In genomic region chr11:3907590-3907989, GRCh38 we compare ENCODE assay signal across 17 cellular contexts. TPM values are rescaled to one million over a fixed set of nuclear protein-coding genes. Genes with fewer than 3 reads are reported as not detected.
DNase-seq lines count a peak whose midpoint lies in the region; ATAC-seq and TF ChIP-seq lines count a peak whose summit lies in the region.
"Had no signal": no experiment of that assay in that cellular context is flagged by ENCODE, and none has a peak within 500 bp of the region (broad histone marks: within the 10 kb centered on the region; RNA-seq: fewer than 3 reads in every experiment).

No MANE protein-coding gene starts in this region.

- in situ Hi-C loops in transverse colon (cut with MboI; ENCODE audit: low pct_ligation_motif_present in 1 of 4, low pct_unique_long_range_greater_than_20kb in 1 of 4, low sequenced_read_pairs in 3 of 4), result no loop called here

- TF ChIP-seq POLR2A in transverse colon (IDR thresholded peaks at IDR 0.05) (no peak), lower leg skin (IDR thresholded peaks at IDR 0.05) (no peak)

- peak overlapping the region; percentile 62 for H2AK5ac ChIP-seq in mesenchymal stem cell (ENCODE audit: low read length, severe bottlenecking)

- H3K79me1 ChIP-seq in mesenchymal stem cell (replicated peaks; ENCODE audit: low read length, poor library complexity, severe bottlenecking), result peaks cover 33% of the 10 kb centered on the region

- H3K4me2 ChIP-seq in mesenchymal stem cell (ENCODE audit: low read length, poor library complexity, severe bottlenecking), result no peak overlapping the region

- H3K9me3 Mint-ChIP-seq in CD4-positive, CD25-positive, alpha-beta regulatory T cell, result no peaks in the 10 kb centered on the region
- H3K9me3 Mint-ChIP-seq in activated T-helper 1 cell treated with anti-CD3 and anti-CD28 coated beads, Interleukin-12 subunit alpha, Interleukin-12 subunit beta, Interleukin-2, Interleukin-4 antibody, amounts not matched to agents 30 ng/mL and 10 ng/mL and 1 ng/mL, durations not matched to agents 14 hours and 24 hours and 36 hours, result no peaks in the 10 kb centered on the region
- H3K9me3 Mint-ChIP-seq: HFFc6 had no signal

- H3K9ac ChIP-seq in mesenchymal stem cell (ENCODE audit: low read length), result no peak overlapping the region

- ATAC-seq in CD4-positive, CD25-positive, alpha-beta regulatory T cell (ENCODE audit: low read depth in 2 of 2), result no peak
- ATAC-seq: pancreas had no signal

- no peak overlapping the region for H3K18ac ChIP-seq in mesenchymal stem cell (ENCODE audit: low read depth in 1 of 2, low read length in 2 of 2)

- H4K8ac ChIP-seq in mesenchymal stem cell (ENCODE audit: low read length), result peak overlapping the region; percentile 42

- no peak overlapping the region for H3K14ac ChIP-seq in mesenchymal stem cell (ENCODE audit: low read length in 2 of 2)

- H3K4me1 Mint-ChIP-seq in CD4-positive, CD25-positive, alpha-beta regulatory T cell, result peaks cover 49 to 81% (median 64%) of the 10 kb centered on the region in 4 donors
- peaks cover 56% of the 10 kb centered on the region for H3K4me1 Mint-ChIP-seq in activated T-helper 1 cell treated with anti-CD3 and anti-CD28 coated beads, Interleukin-12 subunit alpha, Interleukin-12 subunit beta, Interleukin-2, Interleukin-4 antibody, amounts not matched to agents 30 ng/mL and 10 ng/mL and 1 ng/mL, durations not matched to agents 14 hours and 24 hours and 36 hours (ENCODE audit: low read depth)

- intact Hi-C loops in activated T-helper 1 cell treated with anti-CD3 and anti-CD28 coated beads, Interleukin-12 subunit alpha, Interleukin-12 subunit beta, Interleukin-2, Interleukin-4 antibody, amounts not matched to agents 30 ng/mL and 10 ng/mL and 1 ng/mL, durations not matched to agents 14 hours and 24 hours and 36 hours (cut with micrococcal nuclease), result no loop called here
- intact Hi-C loops in transverse colon (cut with DNase I; ENCODE audit: low total_unique reads), result no loop called here
- intact Hi-C loops in lower leg skin (cut with DNase I; ENCODE audit: low total_unique reads), result no loop called here

- H3K23ac ChIP-seq in mesenchymal stem cell (ENCODE audit: low read length in 2 of 2), result no peak overlapping the region

- peak overlapping the region; percentile 36 to 89 (median 55) for H3K27ac Mint-ChIP-seq in CD4-positive, CD25-positive, alpha-beta regulatory T cell
- peak overlapping the region; percentile 45 for H3K27ac Mint-ChIP-seq in activated T-helper 1 cell treated with anti-CD3 and anti-CD28 coated beads, Interleukin-12 subunit alpha, Interleukin-12 subunit beta, Interleukin-2, Interleukin-4 antibody, amounts not matched to agents 30 ng/mL and 10 ng/mL and 1 ng/mL, durations not matched to agents 14 hours and 24 hours and 36 hours
- H3K27ac Mint-ChIP-seq: HFFc6 had no signal

- H3K27me3 Mint-ChIP-seq in CD4-positive, CD25-positive, alpha-beta regulatory T cell, result no peaks in the 10 kb centered on the region
- no peaks in the 10 kb centered on the region for H3K27me3 Mint-ChIP-seq in activated T-helper 1 cell treated with anti-CD3 and anti-CD28 coated beads, Interleukin-12 subunit alpha, Interleukin-12 subunit beta, Interleukin-2, Interleukin-4 antibody, amounts not matched to agents 30 ng/mL and 10 ng/mL and 1 ng/mL, durations not matched to agents 14 hours and 24 hours and 36 hours (ENCODE audit: insufficient read depth)

- no peak overlapping the region for H2BK15ac ChIP-seq in mesenchymal stem cell (ENCODE audit: low read depth, poor library complexity, severe bottlenecking)

- no peaks in the 10 kb centered on the region for H3K9me3 ChIP-seq in CD4-positive, CD25-positive, alpha-beta regulatory T cell (ENCODE audit: control insufficient read depth in 2 of 2, low read length in 2 of 2)
- H3K9me3 ChIP-seq in mesenchymal stem cell (ENCODE audit: control insufficient read depth, low read length), result no peaks in the 10 kb centered on the region
- H3K9me3 ChIP-seq in transverse colon, result no peaks in the 10 kb centered on the region
- no peaks in the 10 kb centered on the region for H3K9me3 ChIP-seq in MG63
- H3K9me3 ChIP-seq: pancreas had no signal

- H3K27ac ChIP-seq in CD4-positive, CD25-positive, alpha-beta regulatory T cell (ENCODE audit: insufficient read depth, low read length, poor library complexity, severe bottlenecking), result no peak overlapping the region
- H3K27ac ChIP-seq in mesenchymal stem cell (ENCODE audit: low read length, poor library complexity, severe bottlenecking) (peak overlapping the region; percentile 7), transverse colon (no peak overlapping the region)
- H3K27ac ChIP-seq: pancreas had no signal

- peak overlapping the region in 2 of 4 donors; percentile 7 to 27 for H3K4me3 Mint-ChIP-seq in CD4-positive, CD25-positive, alpha-beta regulatory T cell
- H3K4me3 Mint-ChIP-seq in activated T-helper 1 cell treated with anti-CD3 and anti-CD28 coated beads, Interleukin-12 subunit alpha, Interleukin-12 subunit beta, Interleukin-2, Interleukin-4 antibody, amounts not matched to agents 30 ng/mL and 10 ng/mL and 1 ng/mL, durations not matched to agents 14 hours and 24 hours and 36 hours, result peak overlapping the region; percentile 6
- H3K4me3 Mint-ChIP-seq: HFFc6 had no signal

- no peaks in the 10 kb centered on the region for H3K27me3 ChIP-seq in CD4-positive, CD25-positive, alpha-beta regulatory T cell (ENCODE audit: control insufficient read depth, insufficient read depth, low read length)
- no peaks in the 10 kb centered on the region for H3K27me3 ChIP-seq in mesenchymal stem cell (ENCODE audit: control insufficient read depth in 1 of 2, insufficient read depth in 1 of 2, low read length in 2 of 2)
- no peaks in the 10 kb centered on the region for H3K27me3 ChIP-seq in transverse colon
- H3K27me3 ChIP-seq in MG63, result no peaks in the 10 kb centered on the region
- H3K27me3 ChIP-seq: pancreas had no signal

- TF ChIP-seq CTCF in GM12865 (IDR thresholded peaks at IDR 0.05; ENCODE audit: insufficient read depth, low read depth, low read length, missing control alignments), result no peak
- TF ChIP-seq CTCF in transverse colon (IDR thresholded peaks at IDR 0.05), result no peak
- TF ChIP-seq CTCF in lower leg skin (IDR thresholded peaks at IDR 0.05), result no peak

- no peak overlapping the region for H4K91ac ChIP-seq in mesenchymal stem cell (ENCODE audit: low read length)

- peaks cover 62% of the 10 kb centered on the region for H3K4me1 ChIP-seq in CD4-positive, CD25-positive, alpha-beta regulatory T cell (ENCODE audit: control insufficient read depth, insufficient read depth, low read length, poor library complexity, severe bottlenecking)
- peaks cover 10% of the 10 kb centered on the region for H3K4me1 ChIP-seq in mesenchymal stem cell (ENCODE audit: control insufficient read depth, insufficient read depth, low read depth, low read length)
- peaks cover 23 to 39% (median 27%) of the 10 kb centered on the region in 4 donors for H3K4me1 ChIP-seq in transverse colon

- no peak overlapping the region for H2BK5ac ChIP-seq in mesenchymal stem cell (ENCODE audit: low read depth, low read length, poor library complexity, severe bottlenecking)

- no peak overlapping the region for H3K4me3 ChIP-seq in CD4-positive, CD25-positive, alpha-beta regulatory T cell (ENCODE audit: low read depth, low read length)
- H3K4me3 ChIP-seq in GM12865 (ENCODE audit: low read depth, low read length), result no peak overlapping the region
- no peak overlapping the region for H3K4me3 ChIP-seq in mesenchymal stem cell (ENCODE audit: insufficient read depth in 1 of 2, low read depth in 1 of 2, low read length in 2 of 2)
- no peak overlapping the region for H3K4me3 ChIP-seq in transverse colon
- H3K4me3 ChIP-seq in MG63, result no peak overlapping the region
- no peak overlapping the region for H3K4me3 ChIP-seq in lower leg skin (ENCODE audit: low read depth, poor library complexity, severe bottlenecking)
- H3K4me3 ChIP-seq: pancreas had no signal

- no peaks in the 10 kb centered on the region for H3K36me3 ChIP-seq in CD4-positive, CD25-positive, alpha-beta regulatory T cell (ENCODE audit: control insufficient read depth, insufficient read depth, low read length)
- H3K36me3 ChIP-seq in mesenchymal stem cell (ENCODE audit: control insufficient read depth in 1 of 2, insufficient read depth in 2 of 2, low read depth in 1 of 2, low read length in 2 of 2), result no peaks in the 10 kb centered on the region
- H3K36me3 ChIP-seq in transverse colon, result no peaks in the 10 kb centered on the region
- no peaks in the 10 kb centered on the region for H3K36me3 ChIP-seq in MG63
- H3K36me3 ChIP-seq: pancreas had no signal

- H2AFZ ChIP-seq in mesenchymal stem cell (ENCODE audit: low read depth, low read length), result no peak overlapping the region

- peak in 1 of 3 donors; percentile 47 for DNase-seq in CD4-positive, CD25-positive, alpha-beta regulatory T cell
- DNase-seq in GM12865 (ENCODE audit: low read depth) (peak; percentile 42), mesenchymal stem cell (no peak), transverse colon (no peak), MG63 (no peak), lower leg skin (ENCODE audit: low spot score in 2 of 2) (no peak)
- DNase-seq in activated T-helper 1 cell treated with anti-CD3 and anti-CD28 coated beads, Interleukin-12 subunit alpha, Interleukin-12 subunit beta, Interleukin-2, Interleukin-4 antibody, amounts not matched to agents 30 ng/mL and 10 ng/mL and 1 ng/mL, durations not matched to agents 14 hours and 24 hours and 36 hours (ENCODE audit: low spot score), result no peak
- DNase-seq in activated CD4-positive, CD25-positive, alpha-beta regulatory T cell (lab: John Stamatoyannopoulos, UW), result no peak
- DNase-seq: central memory CD4-positive, alpha-beta T cell; glutamatergic neuron; HFFc6; Kasumi-1; midbrain; NCI-H1930; NCI-H526; pancreas; substantia nigra had no signal

- H3K36me3 Mint-ChIP-seq in CD4-positive, CD25-positive, alpha-beta regulatory T cell, result no peaks in the 10 kb centered on the region
- H3K36me3 Mint-ChIP-seq in activated T-helper 1 cell treated with anti-CD3 and anti-CD28 coated beads, Interleukin-12 subunit alpha, Interleukin-12 subunit beta, Interleukin-2, Interleukin-4 antibody, amounts not matched to agents 30 ng/mL and 10 ng/mL and 1 ng/mL, durations not matched to agents 14 hours and 24 hours and 36 hours (ENCODE audit: low read depth), result peaks cover 6% of the 10 kb centered on the region

- H2BK120ac ChIP-seq in mesenchymal stem cell (ENCODE audit: low read depth, low read length), result no peak overlapping the region

- H2BK12ac ChIP-seq in mesenchymal stem cell (ENCODE audit: low read length in 2 of 2), result no peak overlapping the region

- 73% methylated on average over 2 of the region's 2 CpGs for WGBS in mesenchymal stem cell
- WGBS in transverse colon (ENCODE audit: low coverage in 1 of 2), 2 donors, result 67 to 78% methylated on average over 2 of the region's 2 CpGs
- 51 to 66% methylated on average over 2 of the region's 2 CpGs for WGBS in lower leg skin, 2 donors

- no peak overlapping the region for H3K4ac ChIP-seq in mesenchymal stem cell (ENCODE audit: low read depth in 1 of 2, low read length in 2 of 2)

- TF ChIP-seq EP300 in transverse colon (IDR thresholded peaks at IDR 0.05; ENCODE audit: low read depth), result no peak

RNA-seq across cellular contexts. Expression of gene STIM1, which starts 52.1 kb away (rescaled TPM):
- 134 TPM for total RNA-seq in CD4-positive, CD25-positive, alpha-beta regulatory T cell
- polyA plus RNA-seq in CD4-positive, CD25-positive, alpha-beta regulatory T cell, result 10 to 100 TPM; 25.7 to 30.6 (median 29.7) TPM
- total RNA-seq in activated T-helper 1 cell treated with anti-CD3 and anti-CD28 coated beads, Interleukin-12 subunit alpha, Interleukin-12 subunit beta, Interleukin-2, Interleukin-4 antibody, amounts not matched to agents 30 ng/mL and 10 ng/mL and 1 ng/mL, durations not matched to agents 14 hours and 24 hours and 36 hours, result 61.7 and 68.0 TPM in 2 replicates
- polyA plus RNA-seq in mesenchymal stem cell (2013, experiment 1 of 2), result 37.2 TPM
- 35.2 TPM for polyA plus RNA-seq in mesenchymal stem cell (2013, experiment 2 of 2)
- 10 to 100 TPM; 41.2 to 79.3 (median 48.0) TPM for total RNA-seq in transverse colon
- total RNA-seq in MG63 (2014; rRNA removed; shearing (Covaris generic); ENCODE audit: low replicate concordance), result 13.4 and 16.5 TPM in 2 replicates
- 10 to 100 TPM; 43.7 to 75.9 (median 64.9) TPM for total RNA-seq in lower leg skin
